In the genomic region with DNA sequence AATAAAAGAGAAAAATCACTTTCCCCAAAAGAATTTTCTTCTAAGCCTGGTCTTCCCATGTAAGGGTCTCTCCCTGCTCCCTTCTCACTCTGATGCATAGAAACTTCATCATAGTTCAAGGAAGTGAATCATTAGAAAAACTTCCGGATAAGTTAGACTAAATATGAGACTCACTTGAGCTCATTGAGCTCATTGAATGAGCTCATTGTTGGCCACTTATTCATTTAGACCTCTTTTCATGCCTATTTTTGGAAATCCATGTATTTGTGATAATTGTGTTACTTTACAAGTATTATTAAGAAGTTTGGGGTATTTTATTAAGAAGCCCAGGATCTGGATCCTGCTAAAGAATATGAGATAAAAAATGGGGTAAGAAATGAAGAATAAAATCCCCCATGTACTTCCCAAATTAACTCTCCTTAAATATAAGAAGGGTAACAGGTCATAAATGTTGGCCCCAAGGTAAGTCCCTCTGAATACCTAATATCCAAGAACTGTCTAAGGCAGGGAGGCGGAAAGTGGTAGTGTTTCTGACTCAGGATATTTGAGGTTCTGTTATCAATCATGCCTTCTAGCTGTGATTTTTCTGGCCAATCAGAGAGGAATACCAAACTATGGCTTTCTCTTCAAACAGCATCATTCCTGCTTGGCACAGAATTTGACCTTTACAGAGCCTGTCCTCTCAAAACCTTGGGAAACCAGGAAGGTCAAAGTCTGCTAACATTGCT, we compare ENCODE assay signal across 15 cellular contexts.
DNase-seq lines count a peak whose midpoint lies in the region; TF ChIP-seq lines count a peak whose summit lies in the region.
"Had no signal": no experiment of that assay in that cellular context is flagged by ENCODE, and none has a peak within 500 bp of the region (broad histone marks: within the 10 kb centered on the region; RNA-seq: fewer than 3 reads in every experiment).

No MANE protein-coding gene starts in this region.

- no peaks in the 10 kb centered on the region for H3K9me3 ChIP-seq in SK-N-SH
- H3K9me3 ChIP-seq in fibroblast of lung (ENCODE audit: control insufficient read depth, insufficient read depth, low read depth, low read length): no peaks in the 10 kb centered on the region
- no peaks in the 10 kb centered on the region for H3K9me3 ChIP-seq in suprapubic skin
- H3K9me3 ChIP-seq: Caco-2, colonic mucosa, right atrium auricular region had no signal

- DNase-seq in ELR (ENCODE audit: low read depth): peak; percentile 89
- no peak for DNase-seq in SK-N-SH
- DNase-seq in fibroblast of lung (ENCODE audit: low read depth in 2 of 2): peak; percentile 84 to 96
- peak; percentile 81 for DNase-seq in renal cortical epithelial cell (ENCODE audit: low read depth)
- no peak for DNase-seq in suprapubic skin (ENCODE audit: low spot score in 2 of 2)
- no peak for DNase-seq in NCI-H146 treated with DMSO at 0.1 percent for 48 hours (lab: John Stamatoyannopoulos, UW; ENCODE audit: unreplicated experiment)
- no peak for DNase-seq in Ammon's horn (ENCODE audit: low spot score)
- no peak for DNase-seq in KBM-7
- DNase-seq: activated CD4-positive, CD25-positive, alpha-beta regulatory T cell; Caco-2; colonic mucosa; hippocampal formation; mesendoderm; MM.1S had no signal

- in situ Hi-C loops in KBM-7 (cut with MboI; ENCODE audit: low pct_unique_long_range_greater_than_20kb, low sequenced_read_pairs): no loop called here

- no peak for TF ChIP-seq CTCF in SK-N-SH (IDR thresholded peaks at IDR 0.05)
- TF ChIP-seq CTCF in fibroblast of lung (conservative IDR thresholded peaks at IDR 0.05 in 1 of 2, IDR thresholded peaks at IDR 0.05 in 1 of 2; ENCODE audit: low read depth in 1 of 2, low read length in 2 of 2): no peak
- TF ChIP-seq CTCF in suprapubic skin (IDR thresholded peaks at IDR 0.05): no peak

- POLR2A ChIA-PET in SK-N-SH (lab: Yijun Ruan, JAX): interaction anchor here (1.1 kb wide), 1 partner anchor 10 kb away, joined by 4 read pairs; no protein-coding TSS in a partner anchor

- peak overlapping the region in 1 of 2 experiments; percentile 96; a peak in 2 of 4 replicates for H3K27ac ChIP-seq in SK-N-SH (ENCODE audit: low read depth in 2 of 2, low read length in 1 of 2)
- peak overlapping the region; percentile 68 for H3K27ac ChIP-seq in fibroblast of lung (ENCODE audit: insufficient read depth, low read length)
- H3K27ac ChIP-seq in suprapubic skin: no peak overlapping the region
- H3K27ac ChIP-seq: colonic mucosa, right atrium auricular region had no signal

- H3K79me2 ChIP-seq in SK-N-SH (ENCODE audit: insufficient read depth): no peaks in the 10 kb centered on the region; the same call in 1 of the 2 replicates
- H3K79me2 ChIP-seq in fibroblast of lung (ENCODE audit: control insufficient read depth, insufficient read depth, low read length): no peaks in the 10 kb centered on the region

- TF ChIP-seq POLR2A in suprapubic skin (IDR thresholded peaks at IDR 0.05): no peak

- peak overlapping the region; percentile 19 for H2AFZ ChIP-seq in SK-N-SH (ENCODE audit: low read depth)
- H2AFZ ChIP-seq in fibroblast of lung (ENCODE audit: low read length): no peak overlapping the region

- H3K9me2 ChIP-seq in SK-N-SH: no peaks in the 10 kb centered on the region

- peaks cover 2 to 22% of the 10 kb centered on the region in 2 experiments; a peak in 2 of 4 replicates for H3K4me1 ChIP-seq in SK-N-SH (ENCODE audit: control insufficient read depth in 1 of 2, insufficient read depth in 2 of 2, low read depth in 1 of 2, low read length in 1 of 2)
- peaks cover 3% of the 10 kb centered on the region for H3K4me1 ChIP-seq in fibroblast of lung (ENCODE audit: control insufficient read depth, extremely low read depth, insufficient read depth, low read length)
- no peaks in the 10 kb centered on the region for H3K4me1 ChIP-seq in suprapubic skin
- H3K4me1 ChIP-seq: Caco-2, colonic mucosa, right atrium auricular region had no signal

- H3K27me3 ChIP-seq in SK-N-SH (ENCODE audit: insufficient read depth) (no peaks in the 10 kb centered on the region), fibroblast of lung (ENCODE audit: control insufficient read depth, insufficient read depth, low read length) (no peaks in the 10 kb centered on the region), suprapubic skin (no peaks in the 10 kb centered on the region)
- H3K27me3 ChIP-seq: colonic mucosa, right atrium auricular region had no signal

- peaks cover 20% of the 10 kb centered on the region for H3F3A ChIP-seq in SK-N-SH (replicated peaks; ENCODE audit: insufficient read depth)

- H3K9ac ChIP-seq in SK-N-SH (peak overlapping the region; percentile 53), fibroblast of lung (ENCODE audit: insufficient read depth, low read length) (no peak overlapping the region)

- no peak overlapping the region; a peak in 1 of 4 replicates for H3K4me3 ChIP-seq in SK-N-SH (ENCODE audit: low read depth in 2 of 2, low read length in 1 of 2)
- no peak overlapping the region for H3K4me3 ChIP-seq in fibroblast of lung (replicated peaks in 1 of 4; ENCODE audit: control extremely low read depth in 1 of 4, insufficient read depth in 1 of 4, low read depth in 3 of 4, low read length in 4 of 4)
- no peak overlapping the region for H3K4me3 ChIP-seq in suprapubic skin
- H3K4me3 ChIP-seq: colonic mucosa, right atrium auricular region had no signal

- TF ChIP-seq RAD21 in SK-N-SH (IDR thresholded peaks at IDR 0.05; ENCODE audit: low read length): no peak

- H4K20me1 ChIP-seq in SK-N-SH (ENCODE audit: insufficient read depth) (no peaks in the 10 kb centered on the region), fibroblast of lung (ENCODE audit: control insufficient read depth, extremely low read depth, insufficient read depth, low read length) (no peaks in the 10 kb centered on the region)

- 48% methylated on average over 2 of the region's 2 CpGs for WGBS in SK-N-SH (ENCODE audit: low lambda C conversion rate)
- 68% methylated on average over 2 of the region's 2 CpGs for WGBS in suprapubic skin

- CTCF ChIA-PET in SK-N-SH (lab: Yijun Ruan, JAX): interaction anchor here (0.8 to 9.4 kb wide), 4 partner anchors 10 to 409 kb away, joined by 4 to 57 read pairs (median 6); no protein-coding TSS in a partner anchor

- TF ChIP-seq EP300 in SK-N-SH (IDR thresholded peaks at IDR 0.05; ENCODE audit: borderline replicate concordance in 1 of 2, low read depth in 1 of 2, low read length in 1 of 2) (peak in 1 of 2 experiments; percentile 86; a peak in 2 of 4 replicates), suprapubic skin (IDR thresholded peaks at IDR 0.05) (no peak)

- peak overlapping the region; percentile 28 for H3K4me2 ChIP-seq in SK-N-SH
- H3K4me2 ChIP-seq in fibroblast of lung (ENCODE audit: extremely low read depth, insufficient read depth, low read length): no peak overlapping the region

- H3K36me3 ChIP-seq in SK-N-SH (replicated peaks in 1 of 2; ENCODE audit: control insufficient read depth in 1 of 2, insufficient read depth in 2 of 2, low read length in 1 of 2) (peaks cover 22 to 47% of the 10 kb centered on the region in 2 experiments), fibroblast of lung (ENCODE audit: control insufficient read depth, insufficient read depth, low read length) (no peaks in the 10 kb centered on the region), suprapubic skin (no peaks in the 10 kb centered on the region)
- H3K36me3 ChIP-seq: colonic mucosa, right atrium auricular region had no signal

TF ChIP-seq in SK-N-SH, 30 proteins besides CTCF, POLR2A, EP300 and RAD21 (continues in another document):
- TF ChIP-seq, protein P1, sequence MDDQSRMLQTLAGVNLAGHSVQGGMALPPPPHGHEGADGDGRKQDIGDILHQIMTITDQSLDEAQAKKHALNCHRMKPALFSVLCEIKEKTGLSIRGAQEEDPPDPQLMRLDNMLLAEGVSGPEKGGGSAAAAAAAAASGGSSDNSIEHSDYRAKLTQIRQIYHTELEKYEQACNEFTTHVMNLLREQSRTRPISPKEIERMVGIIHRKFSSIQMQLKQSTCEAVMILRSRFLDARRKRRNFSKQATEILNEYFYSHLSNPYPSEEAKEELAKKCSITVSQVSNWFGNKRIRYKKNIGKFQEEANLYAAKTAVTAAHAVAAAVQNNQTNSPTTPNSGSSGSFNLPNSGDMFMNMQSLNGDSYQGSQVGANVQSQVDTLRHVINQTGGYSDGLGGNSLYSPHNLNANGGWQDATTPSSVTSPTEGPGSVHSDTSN (IDR thresholded peaks at IDR 0.05): peak; percentile 68
- TF ChIP-seq, protein P2, sequence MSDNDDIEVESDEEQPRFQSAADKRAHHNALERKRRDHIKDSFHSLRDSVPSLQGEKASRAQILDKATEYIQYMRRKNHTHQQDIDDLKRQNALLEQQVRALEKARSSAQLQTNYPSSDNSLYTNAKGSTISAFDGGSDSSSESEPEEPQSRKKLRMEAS (IDR thresholded peaks at IDR 0.05; ENCODE audit: low read depth): peak; percentile 54; the same call in 1 of the 2 replicates
- no peak for TF ChIP-seq FOXM1 (IDR thresholded peaks at IDR 0.05; ENCODE audit: low read depth)
- TF ChIP-seq, protein P3, sequence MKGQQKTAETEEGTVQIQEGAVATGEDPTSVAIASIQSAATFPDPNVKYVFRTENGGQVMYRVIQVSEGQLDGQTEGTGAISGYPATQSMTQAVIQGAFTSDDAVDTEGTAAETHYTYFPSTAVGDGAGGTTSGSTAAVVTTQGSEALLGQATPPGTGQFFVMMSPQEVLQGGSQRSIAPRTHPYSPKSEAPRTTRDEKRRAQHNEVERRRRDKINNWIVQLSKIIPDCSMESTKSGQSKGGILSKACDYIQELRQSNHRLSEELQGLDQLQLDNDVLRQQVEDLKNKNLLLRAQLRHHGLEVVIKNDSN (IDR thresholded peaks at IDR 0.05; ENCODE audit: borderline replicate concordance, low read depth): no peak
- TF ChIP-seq ELF1 (IDR thresholded peaks at IDR 0.05): peak; percentile 58; the same call in 1 of the 2 replicates
- peak; percentile 67; the same call in 1 of the 2 replicates for TF ChIP-seq NFIC (IDR thresholded peaks at IDR 0.05; ENCODE audit: borderline replicate concordance)
- TF ChIP-seq, protein P4, sequence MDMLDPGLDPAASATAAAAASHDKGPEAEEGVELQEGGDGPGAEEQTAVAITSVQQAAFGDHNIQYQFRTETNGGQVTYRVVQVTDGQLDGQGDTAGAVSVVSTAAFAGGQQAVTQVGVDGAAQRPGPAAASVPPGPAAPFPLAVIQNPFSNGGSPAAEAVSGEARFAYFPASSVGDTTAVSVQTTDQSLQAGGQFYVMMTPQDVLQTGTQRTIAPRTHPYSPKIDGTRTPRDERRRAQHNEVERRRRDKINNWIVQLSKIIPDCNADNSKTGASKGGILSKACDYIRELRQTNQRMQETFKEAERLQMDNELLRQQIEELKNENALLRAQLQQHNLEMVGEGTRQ (IDR thresholded peaks at IDR 0.05; ENCODE audit: borderline replicate concordance, low read depth, low read length): no peak
- TF ChIP-seq RCOR1 (IDR thresholded peaks at IDR 0.05; ENCODE audit: low read length): no peak
- peak; percentile 54; the same call in 1 of the 2 replicates for TF ChIP-seq RXRA (IDR thresholded peaks at IDR 0.05; ENCODE audit: borderline replicate concordance, low read depth)
- no peak for TF ChIP-seq TAF1 (IDR thresholded peaks at IDR 0.05; ENCODE audit: borderline replicate concordance, low read depth, low read length)
- no peak for TF ChIP-seq SMC3 (IDR thresholded peaks at IDR 0.05; ENCODE audit: low read depth, low read length)
- TF ChIP-seq GATA2 (CRISPR knock-in tag; IDR thresholded peaks at IDR 0.05): no peak
- TF ChIP-seq TCF12 (IDR thresholded peaks at IDR 0.05): peak; percentile 76

Comparison
In these comparisons a context has a peak if more than half of its experiments do, and no peak if none do; other contexts are left out.
1. DNase-seq: peak in ELR (single experiment), fibroblast of lung (2 of 2) and renal cortical epithelial cell (single experiment); none in SK-N-SH (single experiment), suprapubic skin (0 of 2), NCI-H146 treated with DMSO at 0.1 percent for 48 hours (single experiment), Ammon's horn (single experiment) and KBM-7 (single experiment).